17 cellular contexts compared by ENCODE assay signal in the genomic region with DNA sequence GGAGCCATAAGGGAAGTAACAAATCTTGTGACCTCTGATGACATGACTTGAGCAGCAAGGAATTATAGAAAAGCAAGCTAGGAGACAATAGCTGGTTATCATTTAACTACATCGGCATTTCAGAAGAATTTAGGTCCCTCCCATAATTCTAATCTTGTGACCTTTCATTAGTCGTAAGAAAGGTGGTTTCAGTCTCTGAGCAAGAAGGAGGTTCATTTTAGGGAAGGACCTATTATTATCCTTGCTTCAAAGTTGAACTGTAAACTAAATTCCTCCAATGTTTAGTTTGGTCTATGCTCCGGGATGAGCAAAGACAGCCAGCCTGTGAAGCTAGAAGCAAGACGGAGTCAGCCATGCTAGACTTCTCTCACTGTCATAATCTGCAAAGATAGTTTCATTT.
A peak's percentile ranks its signal among the peaks of the same experiment; 100 is the strongest.
DNase-seq lines count a peak whose midpoint lies in the region; ATAC-seq and TF ChIP-seq lines count a peak whose summit lies in the region.
"Had no signal": no experiment of that assay in that cellular context is flagged by ENCODE, and none has a peak within 500 bp of the region (broad histone marks: within the 10 kb centered on the region; RNA-seq: fewer than 3 reads in every experiment).

No MANE protein-coding gene starts in this region.

- H3K27me3 ChIP-seq in Caco-2 (replicated peaks; ENCODE audit: control insufficient read depth, insufficient read depth, low read length) (no peaks in the 10 kb centered on the region), esophagus muscularis mucosa (no peaks in the 10 kb centered on the region)
- H3K27me3 ChIP-seq: BLaER1 treated with 17β-estradiol and CSF1 and Interleukin-3, amounts not matched to agents 10 nM and 100 nM had no signal

- CTCF ChIA-PET in Caco-2 (lab: Charles Lee) = interaction anchor here (0.7 to 1.0 kb wide), 2 partner anchors 29 to 30 kb away, joined by 3 read pairs; no protein-coding TSS in a partner anchor

- H3K9me3 Mint-ChIP-seq in Caco-2 (ENCODE audit: unreplicated experiment) = peaks cover 30% of the 10 kb centered on the region
- H3K9me3 Mint-ChIP-seq: CD4-positive, alpha-beta T cell; CD8-positive, alpha-beta T cell had no signal

- TF ChIP-seq EP300 in esophagus muscularis mucosa (IDR thresholded peaks at IDR 0.05) = no peak

- TF ChIP-seq POLR2A in esophagus muscularis mucosa (IDR thresholded peaks at IDR 0.05; ENCODE audit: low read depth) (no peak), GM18505 (IDR thresholded peaks at IDR 0.05; ENCODE audit: borderline replicate concordance, extremely low read depth, insufficient read depth, insufficient read length) (no peak)

- WGBS in esophagus muscularis mucosa = 54% methylated on average over 4 of the region's 4 CpGs

- POLR2A ChIA-PET in Caco-2 (lab: Charles Lee) = interaction anchor here (1.0 kb wide), 1 partner anchor 11 kb away, joined by 3 read pairs; no protein-coding TSS in a partner anchor

- H3K4me1 ChIP-seq in Caco-2 (peaks cover 21% of the 10 kb centered on the region), esophagus muscularis mucosa (peaks cover 0 to 13% (median 0%) of the 10 kb centered on the region in 4 donors)
- H3K4me1 ChIP-seq: A549; BLaER1 treated with 17β-estradiol and CSF1 and Interleukin-3, amounts not matched to agents 10 nM and 100 nM had no signal

- H3K27ac ChIP-seq in esophagus muscularis mucosa (replicated peaks in 1 of 4) = peak overlapping the region in 3 of 4 donors; percentile 17 to 46 (median 31)
- H3K27ac ChIP-seq: 22Rv1; A549; BLaER1 treated with 17β-estradiol and CSF1 and Interleukin-3, amounts not matched to agents 10 nM and 100 nM; C4-2B had no signal

- H3K4me3 Mint-ChIP-seq in Caco-2 (ENCODE audit: unreplicated experiment) = peak overlapping the region; percentile 23
- H3K4me3 Mint-ChIP-seq: B cell; CD4-positive, alpha-beta T cell; CD8-positive, alpha-beta T cell had no signal

- H3K27ac Mint-ChIP-seq in Caco-2 (ENCODE audit: unreplicated experiment) = peak overlapping the region; percentile 83
- H3K27ac Mint-ChIP-seq: B cell; CD4-positive, alpha-beta T cell; CD8-positive, alpha-beta T cell had no signal

- H3K27me3 Mint-ChIP-seq in Caco-2 (ENCODE audit: insufficient read depth, unreplicated experiment) = no peaks in the 10 kb centered on the region
- H3K27me3 Mint-ChIP-seq: B cell had no signal

- no TSS peak for BruUV-seq in Caco-2 (replicated peaks; lab: Mats Ljungman, UMichigan)

- no peaks in the 10 kb centered on the region for H3K36me3 Mint-ChIP-seq in Caco-2 (ENCODE audit: insufficient read depth, unreplicated experiment)
- H3K36me3 Mint-ChIP-seq: CD8-positive, alpha-beta T cell had no signal

- TF ChIP-seq CTCF in Caco-2 (IDR thresholded peaks at IDR 0.05; ENCODE audit: insufficient read depth in 1 of 2, low read depth in 1 of 2, low read length in 1 of 2, severe bottlenecking in 1 of 2, unreplicated experiment in 1 of 2) (no peak), esophagus muscularis mucosa (IDR thresholded peaks at IDR 0.05) (no peak)

- H3K9me3 ChIP-seq in Caco-2 (peaks cover 10% of the 10 kb centered on the region), esophagus muscularis mucosa (no peaks in the 10 kb centered on the region)
- H3K9me3 ChIP-seq: A549; BLaER1 treated with 17β-estradiol and CSF1 and Interleukin-3, amounts not matched to agents 10 nM and 100 nM had no signal

- ATAC-seq in GM18505 (IDR thresholded peaks at IDR 0.05; ENCODE audit: unreplicated experiment) (no peak), sciatic nerve (no peak)
- ATAC-seq: A549; CD8-positive, alpha-beta T cell had no signal

- H3K4me1 Mint-ChIP-seq in Caco-2 (ENCODE audit: low read depth, unreplicated experiment) = peaks cover 15% of the 10 kb centered on the region
- H3K4me1 Mint-ChIP-seq: B cell had no signal

- H3K4me3 ChIP-seq in Caco-2 (ENCODE audit: low read depth, low read length) = no peak overlapping the region
- no peak overlapping the region for H3K4me3 ChIP-seq in esophagus muscularis mucosa
- H3K4me3 ChIP-seq: A549; BLaER1 treated with 17β-estradiol and CSF1 and Interleukin-3, amounts not matched to agents 10 nM and 100 nM had no signal

- no peaks in the 10 kb centered on the region for H3K36me3 ChIP-seq in Caco-2 (ENCODE audit: control insufficient read depth, insufficient read depth, low read length)
- no peaks in the 10 kb centered on the region for H3K36me3 ChIP-seq in esophagus muscularis mucosa
- H3K36me3 ChIP-seq: BLaER1 treated with 17β-estradiol and CSF1 and Interleukin-3, amounts not matched to agents 10 nM and 100 nM had no signal

- DNase-seq in Caco-2 (peak in 1 of 2 experiments; percentile 74), esophagus muscularis mucosa (ENCODE audit: extremely low spot score) (no peak), kidney tubule cell (ENCODE audit: low spot score) (peak; percentile 60), sciatic nerve (ENCODE audit: low spot score) (no peak)
- DNase-seq in activated CD8-positive, alpha-beta memory T cell treated with anti-CD3 and anti-CD28 coated beads, Interleukin-2, amount 50 U/mL, for 4 hours = no peak
- DNase-seq: AML-193; Calu3; CD4-positive, alpha-beta T cell; CD8-positive, alpha-beta T cell; DMS79 treated with DMSO at 0.1 percent for 48 hours; GF-D8 had no signal

- intact Hi-C loops in Caco-2 (cut with micrococcal nuclease; ENCODE audit: unreplicated experiment) = loop anchor here (1.0 to 2.0 kb wide), 2 partner anchors 11 to 31 kb away; no protein-coding TSS in a partner anchor
- intact Hi-C loops in esophagus muscularis mucosa (cut with DNase I) = no loop called here
- intact Hi-C loops in sciatic nerve (cut with DNase I) = no loop called here
